27 cellular contexts compared by ENCODE assay signal in genomic region chr16:31242197-31242596, GRCh38. TPM values are rescaled to one million over a fixed set of nuclear protein-coding genes. Genes with fewer than 3 reads are reported as not detected.
DNase-seq lines count a peak whose midpoint lies in the region; ATAC-seq and TF ChIP-seq lines count a peak whose summit lies in the region.
"Had no signal": no experiment of that assay in that cellular context is flagged by ENCODE, and none has a peak within 500 bp of the region (broad histone marks: within the 10 kb centered on the region; RNA-seq: fewer than 3 reads in every experiment).

No MANE protein-coding gene starts in this region.

- TF ChIP-seq POLR2A in prostate gland (IDR thresholded peaks at IDR 0.05), result no peak

- POLR2A ChIA-PET in CD8-positive, alpha-beta memory T cell (lab: Charles Lee), result interaction anchor here (0.6 kb wide), 1 partner anchor 15 kb away, joined by 4 read pairs; no protein-coding TSS in a partner anchor

- no peak overlapping the region for H3K4me3 ChIP-seq in right cardiac atrium (ENCODE audit: low read length)
- no peak overlapping the region for H3K4me3 ChIP-seq in right atrium auricular region
- no peak overlapping the region for H3K4me3 ChIP-seq in mammary epithelial cell (replicated peaks in 1 of 3; ENCODE audit: insufficient read depth in 1 of 3, low read depth in 2 of 3, low read length in 3 of 3)
- no peak overlapping the region for H3K4me3 ChIP-seq in CD8-positive, alpha-beta memory T cell (ENCODE audit: low read length)
- no peak overlapping the region for H3K4me3 ChIP-seq in prostate gland
- H3K4me3 ChIP-seq: BLaER1 treated with 17β-estradiol and CSF1 and Interleukin-3, amounts not matched to agents 10 nM and 100 nM; esophagus squamous epithelium; skin epidermis had no signal

- dilution Hi-C loops in mammary epithelial cell (cut with HindIII; ENCODE audit: low sequenced_read_pairs), result no loop called here

- peaks cover 14% of the 10 kb centered on the region for H3K4me1 Mint-ChIP-seq in endothelial cell (ENCODE audit: unreplicated experiment)
- no peaks in the 10 kb centered on the region for H3K4me1 Mint-ChIP-seq in CD8-positive, alpha-beta memory T cell
- H3K4me1 Mint-ChIP-seq: natural killer cell had no signal

- peak; percentile 21 to 41 for ATAC-seq in right cardiac atrium
- ATAC-seq: natural killer cell had no signal

- no peaks in the 10 kb centered on the region for H3K27me3 Mint-ChIP-seq in endothelial cell (ENCODE audit: unreplicated experiment)
- H3K27me3 Mint-ChIP-seq in CD8-positive, alpha-beta memory T cell, result peaks cover 0 to 4% of the 10 kb centered on the region in 2 donors
- H3K27me3 Mint-ChIP-seq: memory B cell had no signal

- 50% methylated on average over 6 of the region's 6 CpGs for WGBS in right cardiac atrium
- WGBS in mammary epithelial cell (ENCODE audit: low coverage, missing lambda C conversion rate), result 54% methylated on average over 6 of the region's 6 CpGs
- 47% methylated on average over 6 of the region's 6 CpGs for WGBS in prostate gland

- H3K4me3 Mint-ChIP-seq in endothelial cell (ENCODE audit: unreplicated experiment), result no peak overlapping the region
- no peak overlapping the region for H3K4me3 Mint-ChIP-seq in CD8-positive, alpha-beta memory T cell
- H3K4me3 Mint-ChIP-seq: memory B cell; natural killer cell; T-helper 1 cell treated with Interleukin-12 subunit alpha and Interleukin-12 subunit beta and Interleukin-4 antibody, amounts not matched to agents 30 μg/mL and 1 μg/mL, for 36 hours had no signal

- no peak for TF ChIP-seq CTCF in right atrium auricular region (IDR thresholded peaks at IDR 0.05)
- TF ChIP-seq CTCF in mammary epithelial cell (conservative IDR thresholded peaks at IDR 0.05 in 1 of 2, IDR thresholded peaks at IDR 0.05 in 1 of 2; ENCODE audit: extremely low read depth in 1 of 2, insufficient read depth in 1 of 2, low read depth in 1 of 2, low read length in 2 of 2), result no peak
- TF ChIP-seq CTCF in endothelial cell (IDR thresholded peaks at IDR 0.05; ENCODE audit: unreplicated experiment), result no peak
- no peak for TF ChIP-seq CTCF in prostate gland (IDR thresholded peaks at IDR 0.05)

- no peak overlapping the region for H2AFZ ChIP-seq in mammary epithelial cell (ENCODE audit: low read depth, low read length)
- H2AFZ ChIP-seq: parathyroid adenoma had no signal

- BruUV-seq in mammary epithelial cell (replicated peaks; lab: Mats Ljungman, UMichigan), result no TSS peak

- H3K9me3 ChIP-seq in right cardiac atrium (ENCODE audit: control insufficient read depth, low read length), result no peaks in the 10 kb centered on the region
- no peaks in the 10 kb centered on the region for H3K9me3 ChIP-seq in right atrium auricular region
- H3K9me3 ChIP-seq in mammary epithelial cell (replicated peaks; ENCODE audit: insufficient read depth, low read length), result no peaks in the 10 kb centered on the region
- no peaks in the 10 kb centered on the region for H3K9me3 ChIP-seq in CD8-positive, alpha-beta memory T cell (ENCODE audit: low read length)
- H3K9me3 ChIP-seq in prostate gland, result no peaks in the 10 kb centered on the region
- H3K9me3 ChIP-seq: esophagus squamous epithelium had no signal

- no peak overlapping the region for H3K4me2 ChIP-seq in mammary epithelial cell (ENCODE audit: insufficient read depth, low read depth, low read length)

- intact Hi-C loops in right cardiac atrium (cut with DNase I) (no loop called here), mammary epithelial cell (cut with micrococcal nuclease) (no loop called here), prostate gland (cut with DNase I) (no loop called here)

- H3K36me3 ChIP-seq in right atrium auricular region (no peaks in the 10 kb centered on the region), mammary epithelial cell (ENCODE audit: insufficient read depth, low read length) (no peaks in the 10 kb centered on the region), prostate gland (no peaks in the 10 kb centered on the region)
- H3K36me3 ChIP-seq in CD8-positive, alpha-beta memory T cell (ENCODE audit: insufficient read depth, low read length), result no peaks in the 10 kb centered on the region
- H3K36me3 ChIP-seq: BLaER1 treated with 17β-estradiol and CSF1 and Interleukin-3, amounts not matched to agents 10 nM and 100 nM; esophagus squamous epithelium had no signal

- no peak overlapping the region for H3K27ac Mint-ChIP-seq in endothelial cell (ENCODE audit: unreplicated experiment)
- no peak overlapping the region for H3K27ac Mint-ChIP-seq in CD8-positive, alpha-beta memory T cell
- H3K27ac Mint-ChIP-seq: IgD-negative memory B cell; natural killer cell; T-helper 1 cell treated with Interleukin-12 subunit alpha and Interleukin-12 subunit beta and Interleukin-4 antibody, amounts not matched to agents 30 μg/mL and 1 μg/mL, for 36 hours had no signal

- H4K20me1 ChIP-seq in mammary epithelial cell (ENCODE audit: insufficient read depth, low read length), result no peaks in the 10 kb centered on the region
- H4K20me1 ChIP-seq: BLaER1 treated with 17β-estradiol and CSF1 and Interleukin-3, amounts not matched to agents 10 nM and 100 nM had no signal

- H3K79me2 ChIP-seq in mammary epithelial cell (ENCODE audit: insufficient read depth, low read length), result no peaks in the 10 kb centered on the region
- H3K79me2 ChIP-seq: parathyroid adenoma had no signal

- H3K9ac ChIP-seq in mammary epithelial cell (ENCODE audit: insufficient read depth, low read length), result no peak overlapping the region
- H3K9ac ChIP-seq: parathyroid adenoma had no signal

- H3K27me3 ChIP-seq in right cardiac atrium (ENCODE audit: control insufficient read depth, insufficient read depth) (no peaks in the 10 kb centered on the region), right atrium auricular region (no peaks in the 10 kb centered on the region), mammary epithelial cell (ENCODE audit: insufficient read depth, low read length) (no peaks in the 10 kb centered on the region), prostate gland (replicated peaks; ENCODE audit: insufficient read depth) (no peaks in the 10 kb centered on the region)
- H3K27me3 ChIP-seq in CD8-positive, alpha-beta memory T cell (ENCODE audit: insufficient read depth, low read length, poor library complexity, severe bottlenecking), result no peaks in the 10 kb centered on the region
- H3K27me3 ChIP-seq: BLaER1 treated with 17β-estradiol and CSF1 and Interleukin-3, amounts not matched to agents 10 nM and 100 nM had no signal

- in situ Hi-C loops in mammary epithelial cell (cut with MboI; ENCODE audit: low sequenced_read_pairs in 2 of 2), result no loop called here

- H3K4me1 ChIP-seq in right cardiac atrium (ENCODE audit: control insufficient read depth, insufficient read depth, low read length) (no peaks in the 10 kb centered on the region), right atrium auricular region (no peaks in the 10 kb centered on the region), mammary epithelial cell (ENCODE audit: insufficient read depth, low read length) (no peaks in the 10 kb centered on the region), prostate gland (replicated peaks) (no peaks in the 10 kb centered on the region)
- H3K4me1 ChIP-seq in CD8-positive, alpha-beta memory T cell (ENCODE audit: insufficient read depth, low read length), result no peaks in the 10 kb centered on the region
- H3K4me1 ChIP-seq: parathyroid adenoma had no signal

- CTCF ChIA-PET in mammary epithelial cell (lab: Charles Lee; ENCODE audit: low non-redundant PET), result no interaction called here
- CTCF ChIA-PET in CD8-positive, alpha-beta memory T cell (lab: Charles Lee), result no interaction called here

- no peaks in the 10 kb centered on the region for H3K9me3 Mint-ChIP-seq in endothelial cell (ENCODE audit: unreplicated experiment)
- no peaks in the 10 kb centered on the region for H3K9me3 Mint-ChIP-seq in CD8-positive, alpha-beta memory T cell
- H3K9me3 Mint-ChIP-seq: IgD-negative memory B cell; memory B cell; natural killer cell; T-helper 1 cell treated with Interleukin-12 subunit alpha and Interleukin-12 subunit beta and Interleukin-4 antibody, amounts not matched to agents 30 μg/mL and 1 μg/mL, for 36 hours had no signal

- H3K27ac ChIP-seq in right cardiac atrium (ENCODE audit: low read length), result no peak overlapping the region
- no peak overlapping the region for H3K27ac ChIP-seq in right atrium auricular region
- H3K27ac ChIP-seq in mammary epithelial cell (ENCODE audit: insufficient read depth, low read depth, low read length), result no peak overlapping the region
- H3K27ac ChIP-seq in CD8-positive, alpha-beta memory T cell (ENCODE audit: low read depth, low read length), result no peak overlapping the region
- H3K27ac ChIP-seq in prostate gland, result no peak overlapping the region
- H3K27ac ChIP-seq: esophagus squamous epithelium, parathyroid adenoma had no signal

- DNase-seq in right cardiac atrium (no peak), right atrium auricular region (ENCODE audit: low spot score) (no peak), mammary epithelial cell (peak; percentile 18), foreskin melanocyte (peak; percentile 13), endothelial cell (ENCODE audit: low spot score) (no peak), prostate gland (ENCODE audit: low spot score) (no peak)
- no peak for DNase-seq in CD8-positive, alpha-beta memory T cell
- DNase-seq in activated CD4-positive, alpha-beta T cell treated with anti-CD3 and anti-CD28 coated beads, Interleukin-2, amount 50 U/mL, for 48 hours, result no peak
- DNase-seq: activated CD4-positive, alpha-beta T cell treated with anti-CD3 and anti-CD28 coated beads, Interleukin-2, amount 50 U/mL, for 1 hour; activated gamma-delta T cell treated with Interleukin-2 at 50 U/mL for 16 hours; amygdala; caudate nucleus; esophagus squamous epithelium; H7; natural killer cell; NCI-H187 treated with DMSO at 0.1 percent for 48 hours; NK-92 treated with Interleukin-12 subunit alpha and Interleukin-12 subunit beta, amount 100 ng/mL, for 24 hours; stimulated activated CD4-positive, alpha-beta T cell treated with anti-CD3 and anti-CD28 coated beads, Interleukin-4, amount 100 ng/mL, for 1 hour had no signal

- no peaks in the 10 kb centered on the region for H3K36me3 Mint-ChIP-seq in endothelial cell (ENCODE audit: low read depth, unreplicated experiment)
- no peaks in the 10 kb centered on the region for H3K36me3 Mint-ChIP-seq in CD8-positive, alpha-beta memory T cell
- H3K36me3 Mint-ChIP-seq: IgD-negative memory B cell, memory B cell, natural killer cell had no signal

RNA-seq across cellular contexts. Expression of gene ITGAM, which starts 17.6 kb away (rescaled TPM):
- total RNA-seq in right cardiac atrium, result 10 to 100 TPM in 2 of 4 donors, 1 to 10 TPM in 2; 7.6 to 13.8 (median 11.0) TPM
- polyA plus RNA-seq in right cardiac atrium, result 3.7 TPM
- total RNA-seq in right atrium auricular region, result 10 to 100 TPM in 1 of 2 donors, 1 to 10 TPM in 1; 2.1 to 15.4 TPM
- under 1 TPM in 1 of 2 donors, not detected in 1; 0.92 TPM for total RNA-seq in mammary epithelial cell
- 0.08 TPM for polyA plus RNA-seq in mammary epithelial cell
- polyA minus RNA-seq in mammary epithelial cell, result not detected
- total RNA-seq in endothelial cell (ENCODE audit: unreplicated experiment), result 0.74 TPM
- total RNA-seq in CD8-positive, alpha-beta memory T cell, result 1 to 10 TPM; 1.7 to 1.8 TPM
- 23.3 TPM for polyA plus RNA-seq in CD8-positive, alpha-beta memory T cell
- total RNA-seq in prostate gland, result 1 to 10 TPM in 1 of 2 donors, under 1 TPM in 1; 0.36 to 5.1 TPM
- total RNA-seq: H7 had no signal

RNA-seq across cellular contexts. Expression of gene PYDC1, which starts 25.3 kb away (rescaled TPM):
- total RNA-seq in right cardiac atrium (not detected), right atrium auricular region (not detected), mammary epithelial cell (not detected), endothelial cell (ENCODE audit: unreplicated experiment) (not detected), prostate gland (not detected)
- polyA plus RNA-seq in right cardiac atrium (0.23 TPM), mammary epithelial cell (not detected)
- polyA minus RNA-seq in mammary epithelial cell, result not detected
- not detected for total RNA-seq in CD8-positive, alpha-beta memory T cell
- polyA plus RNA-seq in CD8-positive, alpha-beta memory T cell, result not detected
- total RNA-seq: A172, esophagus squamous epithelium, G401, H7, natural killer cell, ureter had no signal
- polyA plus RNA-seq: IgD-negative memory B cell had no signal

RNA-seq across cellular contexts. Expression of gene TRIM72, which starts 28.3 kb away (rescaled TPM):
- total RNA-seq in right cardiac atrium, result under 1 TPM in 3 of 4 donors, not detected in 1; 0.03 to 0.31 (median 0.14) TPM
- 0.11 TPM for polyA plus RNA-seq in right cardiac atrium
- total RNA-seq in right atrium auricular region, result under 1 TPM; 0.04 to 0.11 TPM
- not detected for total RNA-seq in mammary epithelial cell
- not detected for polyA plus RNA-seq in mammary epithelial cell
- polyA minus RNA-seq in mammary epithelial cell, result not detected
- 0.18 TPM for total RNA-seq in endothelial cell (ENCODE audit: unreplicated experiment)
- total RNA-seq in CD8-positive, alpha-beta memory T cell, result not detected
- polyA plus RNA-seq in CD8-positive, alpha-beta memory T cell, result not detected
- 1 to 10 TPM in 1 of 2 donors, under 1 TPM in 1; 0.23 to 3.9 TPM for total RNA-seq in prostate gland
- total RNA-seq: esophagus squamous epithelium, G401, ureter had no signal
- polyA plus RNA-seq: IgD-negative memory B cell had no signal

RNA-seq across cellular contexts. Expression of gene PYCARD, which starts 39.6 kb away (rescaled TPM):
- total RNA-seq in right cardiac atrium, result 10 to 100 TPM in 1 of 4 donors, 1 to 10 TPM in 3; 6.6 to 13.2 (median 8.2) TPM
- 8.0 TPM for polyA plus RNA-seq in right cardiac atrium
- total RNA-seq in right atrium auricular region, result 10 to 100 TPM in 1 of 2 donors, 1 to 10 TPM in 1; 7.9 to 13.8 TPM
- 10 to 100 TPM; 30.3 to 38.8 TPM for total RNA-seq in mammary epithelial cell
- 76.4 TPM for polyA plus RNA-seq in mammary epithelial cell
- 33.5 TPM for polyA minus RNA-seq in mammary epithelial cell
- total RNA-seq in endothelial cell (ENCODE audit: unreplicated experiment), result 35.6 TPM
- total RNA-seq in CD8-positive, alpha-beta memory T cell, result 1 to 10 TPM; 4.5 to 5.9 TPM
- 77.8 TPM for polyA plus RNA-seq in CD8-positive, alpha-beta memory T cell
- 10 to 100 TPM; 27.2 to 51.6 TPM for total RNA-seq in prostate gland
- total RNA-seq: A172 had no signal

Comparison
In these comparisons a context has a peak if more than half of its experiments do, and no peak if none do; other contexts are left out.
1. DNase-seq: peak in mammary epithelial cell (single experiment) and foreskin melanocyte (single experiment); none in right cardiac atrium (0 of 3), right atrium auricular region (single experiment), endothelial cell (single experiment), CD8-positive, alpha-beta memory T cell (0 of 5), prostate gland (single experiment) and activated CD4-positive, alpha-beta T cell treated with anti-CD3 and anti-CD28 coated beads, Interleukin-2, amount 50 U/mL, for 48 hours (0 of 2).